ENCODE assay signal across 8 cellular contexts in genomic region chr17:27879987-27880608, GRCh38. TPM values are rescaled to one million over a fixed set of nuclear protein-coding genes. Genes with fewer than 3 reads are reported as not detected.
DNase-seq lines count a peak whose midpoint lies in the region; ATAC-seq, FAIRE-seq and TF ChIP-seq lines count a peak whose summit lies in the region.

No MANE protein-coding gene starts in this region.

- CTCF ChIA-PET in A673 (lab: Charles Lee), result interaction anchor here (0.5 to 3.2 kb wide), 11 partner anchors 11 to 372 kb away, joined by 3 to 36 read pairs (median 4); partner anchors contain the start of gene LYRM9
- CTCF ChIA-PET in activated naive CD4-positive, alpha-beta T cell treated with anti-CD3 and anti-CD28 coated beads, Interleukin-2, amount 10 ng/mL, durations not matched to agents 7 days and 5 days (lab: Charles Lee), result interaction anchor here (0.8 to 10.0 kb wide), 25 partner anchors 9 to 373 kb away, joined by 3 to 404 read pairs (median 6); partner anchors contain the start of genes LYRM9 and NOS2

- BruUV-seq in A673 (replicated peaks; lab: Mats Ljungman, UMichigan), result no TSS peak

- H3K27me3 ChIP-seq in A673 (replicated peaks; ENCODE audit: insufficient read depth, low read depth, low read length, poor library complexity), result no peaks in the 10 kb centered on the region

- no peaks in the 10 kb centered on the region for H3K9me3 Mint-ChIP-seq in activated naive CD4-positive, alpha-beta T cell treated with anti-CD3 and anti-CD28 coated beads, Interleukin-2, amount 10 ng/mL, durations not matched to agents 7 days and 5 days

- no peaks in the 10 kb centered on the region for H3K36me3 Mint-ChIP-seq in activated naive CD4-positive, alpha-beta T cell treated with anti-CD3 and anti-CD28 coated beads, Interleukin-2, amount 10 ng/mL, durations not matched to agents 7 days and 5 days

- POLR2A ChIA-PET in A673 (lab: Charles Lee; ENCODE audit: low non-redundant PET), result interaction anchor here (0.6 kb wide), 1 partner anchor 42 kb away, joined by 3 read pairs; no protein-coding TSS in a partner anchor

- peak; percentile 66 for ATAC-seq in GM18498 (IDR thresholded peaks at IDR 0.05; ENCODE audit: unreplicated experiment)

- H3K4me3 ChIP-seq in A673 (ENCODE audit: low read depth, low read length, poor library complexity, severe bottlenecking), result no peak overlapping the region

- no peak overlapping the region for H3K27ac ChIP-seq in A673 (ENCODE audit: low read depth, low read length, poor library complexity, severe bottlenecking)

- peaks cover 26% of the 10 kb centered on the region for H3K4me1 Mint-ChIP-seq in activated naive CD4-positive, alpha-beta T cell treated with anti-CD3 and anti-CD28 coated beads, Interleukin-2, amount 10 ng/mL, durations not matched to agents 7 days and 5 days

- H3K9me3 ChIP-seq in A673 (ENCODE audit: low read depth, low read length, poor library complexity, severe bottlenecking), result no peaks in the 10 kb centered on the region

- no peaks in the 10 kb centered on the region for H3K4me1 ChIP-seq in A673 (ENCODE audit: insufficient read depth, low read length, poor library complexity, severe bottlenecking)

- H3K4me3 Mint-ChIP-seq in activated naive CD4-positive, alpha-beta T cell treated with anti-CD3 and anti-CD28 coated beads, Interleukin-2, amount 10 ng/mL, durations not matched to agents 7 days and 5 days, result no peak overlapping the region

- H3K36me3 ChIP-seq in A673 (ENCODE audit: insufficient read depth, low read length, poor library complexity, severe bottlenecking), result no peaks in the 10 kb centered on the region

- H3K27me3 Mint-ChIP-seq in activated naive CD4-positive, alpha-beta T cell treated with anti-CD3 and anti-CD28 coated beads, Interleukin-2, amount 10 ng/mL, durations not matched to agents 7 days and 5 days, result peaks cover 5% of the 10 kb centered on the region

- peak; percentile 67 for FAIRE-seq in urothelium cell line (lab: Jason Lieb, UNC)

- TF ChIP-seq CTCF in A673 (conservative IDR thresholded peaks at IDR 0.05; ENCODE audit: low read depth, low read length), result peak; percentile 79

- DNase-seq in A673 (ENCODE audit: low spot score) (peak; percentile 71), LoVo (ENCODE audit: low spot score) (peak; percentile 70), SKM-1 (lab: John Stamatoyannopoulos, UW; ENCODE audit: unreplicated experiment) (peak; percentile 27), glomerular visceral epithelial cell (ENCODE audit: extremely low spot score) (peak; percentile 63), posterior cingulate gyrus (peak; percentile 65 to 96 (median 83)), urothelium cell line (ENCODE audit: low spot score) (peak; percentile 84)
- peak; percentile 83 for DNase-seq in activated naive CD4-positive, alpha-beta T cell treated with anti-CD3 and anti-CD28 coated beads, Interleukin-2, amount 10 ng/mL, durations not matched to agents 7 days and 5 days

- no peak overlapping the region for H3K27ac Mint-ChIP-seq in activated naive CD4-positive, alpha-beta T cell treated with anti-CD3 and anti-CD28 coated beads, Interleukin-2, amount 10 ng/mL, durations not matched to agents 7 days and 5 days

- intact Hi-C loops in A673 (cut with micrococcal nuclease; ENCODE audit: unreplicated experiment) (loop anchor here (1.0 to 5.0 kb wide), 2 partner anchors 120 to 228 kb away; no protein-coding TSS in a partner anchor), posterior cingulate gyrus (cut with DNase I) (loop anchor here (1.0 to 5.0 kb wide), 4 partner anchors 75 to 278 kb away; no protein-coding TSS in a partner anchor)

RNA-seq across cellular contexts. Expression of gene LYRM9, which starts 13.1 kb away (rescaled TPM):
- total RNA-seq in A673 (2021), result 2.8 and 4.7 TPM in 2 replicates

Comparison
In these comparisons a context has a peak if more than half of its experiments do, and no peak if none do; other contexts are left out.
1. DNase-seq: peak in every context shown above with its lines; median percentile 84 in urothelium cell line; 83 in activated naive CD4-positive, alpha-beta T cell treated with anti-CD3 and anti-CD28 coated beads, Interleukin-2, amount 10 ng/mL, durations not matched to agents 7 days and 5 days; 83 in posterior cingulate gyrus; 71 in A673; 70 in LoVo; 63 in glomerular visceral epithelial cell; 27 in SKM-1.